In genomic region chr2:234802071-234802844, GRCh38 we compare ENCODE assay signal across 1 cellular context.
A peak's percentile ranks its signal among the peaks of the same experiment; 100 is the strongest.
TF ChIP-seq lines count a peak whose summit lies in the region.

No MANE protein-coding gene starts in this region.

TF ChIP-seq in HepG2, 621 proteins besides CTCF, POLR2A, EP300 and RAD21 (continued from another document and continues in another):
- TF ChIP-seq NFAT5 (CRISPR knock-in tag; IDR thresholded peaks at IDR 0.05) (no peak), ARID3A (IDR thresholded peaks at IDR 0.05; ENCODE audit: low read depth, low read length) (no peak), ZFP36 (IDR thresholded peaks at IDR 0.05; ENCODE audit: borderline replicate concordance, low read depth, low read length, partially characterized antibody) (no peak), ZNF256 (CRISPR knock-in tag; conservative IDR thresholded peaks at IDR 0.05) (0 out of 2 replicates have a peak, but pooled peaks have one; percentile 46), ZNF280B (CRISPR knock-in tag; IDR thresholded peaks at IDR 0.05; ENCODE audit: borderline replicate concordance) (no peak), ATF1 (CRISPR knock-in tag; IDR thresholded peaks at IDR 0.05) (no peak), DDIT3 (CRISPR knock-in tag; IDR thresholded peaks at IDR 0.05) (no peak), ZBTB4 (CRISPR knock-in tag; IDR thresholded peaks at IDR 0.05; ENCODE audit: borderline replicate concordance) (no peak), SALL1 (CRISPR knock-in tag; IDR thresholded peaks at IDR 0.05) (peak; percentile 25), ATF2 (CRISPR knock-in tag; IDR thresholded peaks at IDR 0.05) (no peak), ATF4 (CRISPR knock-in tag; IDR thresholded peaks at IDR 0.05) (no peak), AKNA (CRISPR knock-in tag; IDR thresholded peaks at IDR 0.05; ENCODE audit: borderline replicate concordance) (no peak), CEBPG (CRISPR knock-in tag; IDR thresholded peaks at IDR 0.05) (peak; percentile 34; the same call in 1 of the 2 replicates), LCORL (IDR thresholded peaks at IDR 0.05) (no peak), LCORL (CRISPR knock-in tag; IDR thresholded peaks at IDR 0.05) (no peak), ZNF253 (CRISPR knock-in tag; IDR thresholded peaks at IDR 0.05; ENCODE audit: borderline replicate concordance) (no peak), GTF2F1 (IDR thresholded peaks at IDR 0.05; ENCODE audit: low read length) (no peak), ZNF737 (CRISPR knock-in tag; IDR thresholded peaks at IDR 0.05; ENCODE audit: borderline replicate concordance) (no peak), ZNF780A (CRISPR knock-in tag; IDR thresholded peaks at IDR 0.05) (no peak), DMTF1 (CRISPR knock-in tag; IDR thresholded peaks at IDR 0.05) (no peak), NR2F1 (CRISPR knock-in tag; IDR thresholded peaks at IDR 0.05) (no peak), ZNF276 (CRISPR knock-in tag; IDR thresholded peaks at IDR 0.05; ENCODE audit: low read depth) (no peak), CENPT (CRISPR knock-in tag; IDR thresholded peaks at IDR 0.05; ENCODE audit: low read depth) (no peak), EHMT2 (IDR thresholded peaks at IDR 0.05; ENCODE audit: borderline replicate concordance, low read depth, low read length) (peak; percentile 29; the same call in 1 of the 2 replicates), SP1 (IDR thresholded peaks at IDR 0.05) (no peak), SP1 (CRISPR knock-in tag; IDR thresholded peaks at IDR 0.05) (no peak), PRPF4 (IDR thresholded peaks at IDR 0.05; ENCODE audit: low read depth, low read length, poor library complexity, severe bottlenecking) (no peak)
